In the genomic region with DNA sequence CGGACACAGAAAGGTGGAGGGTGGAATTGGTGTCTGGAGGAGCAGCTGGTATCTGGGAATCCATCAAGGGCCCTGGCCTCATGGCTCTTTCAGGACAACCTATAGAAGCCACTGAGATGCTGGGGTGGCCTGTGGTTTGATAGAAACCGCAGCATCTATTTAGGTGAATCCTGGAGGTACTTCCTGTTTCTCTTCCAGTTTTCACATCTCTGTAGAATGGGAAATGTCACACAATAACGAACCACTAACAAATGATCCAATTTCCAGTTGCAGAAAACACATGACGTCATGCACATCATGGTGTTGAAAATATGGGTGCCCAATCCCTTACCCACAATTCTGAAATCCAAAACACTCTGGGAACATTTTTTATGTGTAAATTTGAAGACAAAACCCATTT, we compare ENCODE assay signal across 1 cellular context.
A peak's percentile ranks its signal among the peaks of the same experiment; 100 is the strongest.
TF ChIP-seq lines count a peak whose summit lies in the region.

No MANE protein-coding gene starts in this region.

TF ChIP-seq in HepG2, 621 proteins besides CTCF, POLR2A, EP300 and RAD21:
- no peak for TF ChIP-seq ZNF18 (CRISPR knock-in tag; IDR thresholded peaks at IDR 0.05; ENCODE audit: insufficient replicate concordance)
- no peak for TF ChIP-seq NR2C2 (CRISPR knock-in tag; IDR thresholded peaks at IDR 0.05; ENCODE audit: borderline replicate concordance)
- no peak for TF ChIP-seq RCOR2 (CRISPR knock-in tag; IDR thresholded peaks at IDR 0.05)
- TF ChIP-seq RBM22 (optimal IDR thresholded peaks at IDR 0.05; ENCODE audit: low read length) = no peak
- no peak for TF ChIP-seq ZNF570 (CRISPR knock-in tag; IDR thresholded peaks at IDR 0.05; ENCODE audit: borderline replicate concordance)
- TF ChIP-seq ELF1 (CRISPR knock-in tag; IDR thresholded peaks at IDR 0.05) = no peak
- peak; percentile 87 for TF ChIP-seq ATF7 (IDR thresholded peaks at IDR 0.05)
- TF ChIP-seq ATF7 (CRISPR knock-in tag; IDR thresholded peaks at IDR 0.05) = no peak
- TF ChIP-seq, protein P1, sequence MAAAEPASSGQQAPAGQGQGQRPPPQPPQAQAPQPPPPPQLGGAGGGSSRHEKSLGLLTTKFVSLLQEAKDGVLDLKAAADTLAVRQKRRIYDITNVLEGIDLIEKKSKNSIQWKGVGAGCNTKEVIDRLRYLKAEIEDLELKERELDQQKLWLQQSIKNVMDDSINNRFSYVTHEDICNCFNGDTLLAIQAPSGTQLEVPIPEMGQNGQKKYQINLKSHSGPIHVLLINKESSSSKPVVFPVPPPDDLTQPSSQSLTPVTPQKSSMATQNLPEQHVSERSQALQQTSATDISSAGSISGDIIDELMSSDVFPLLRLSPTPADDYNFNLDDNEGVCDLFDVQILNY (CRISPR knock-in tag; conservative IDR thresholded peaks at IDR 0.05) = no peak
- no peak for TF ChIP-seq JARID2 (CRISPR knock-in tag; IDR thresholded peaks at IDR 0.05; ENCODE audit: insufficient replicate concordance)
- TF ChIP-seq KLF6 (CRISPR knock-in tag; IDR thresholded peaks at IDR 0.05) = no peak
- TF ChIP-seq HBP1 (CRISPR knock-in tag; IDR thresholded peaks at IDR 0.05; ENCODE audit: low read depth) = no peak
- TF ChIP-seq CREB1 (IDR thresholded peaks at IDR 0.05) = peak; percentile 70
- TF ChIP-seq CREB1 (CRISPR knock-in tag; IDR thresholded peaks at IDR 0.05) = no peak
- TF ChIP-seq ZNF563 (CRISPR knock-in tag; IDR thresholded peaks at IDR 0.05) = no peak
- TF ChIP-seq MNT (IDR thresholded peaks at IDR 0.05) = no peak
- TF ChIP-seq ZNF264 (CRISPR knock-in tag; IDR thresholded peaks at IDR 0.05) = no peak
- TF ChIP-seq, protein P2, sequence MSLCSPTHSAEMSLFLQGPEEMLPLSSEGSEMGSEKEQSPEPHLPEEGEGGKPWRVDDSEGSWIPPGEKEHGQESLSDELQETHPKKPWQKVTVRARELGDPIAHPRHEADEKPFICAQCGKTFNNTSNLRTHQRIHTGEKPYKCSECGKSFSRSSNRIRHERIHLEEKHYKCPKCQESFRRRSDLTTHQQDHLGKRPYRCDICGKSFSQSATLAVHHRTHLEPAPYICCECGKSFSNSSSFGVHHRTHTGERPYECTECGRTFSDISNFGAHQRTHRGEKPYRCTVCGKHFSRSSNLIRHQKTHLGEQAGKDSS (CRISPR knock-in tag; IDR thresholded peaks at IDR 0.05; ENCODE audit: borderline replicate concordance, low read depth) = no peak
